ENCODE assay signal across 19 cellular contexts in genomic region chr5:106418196-106418595, GRCh38.
DNase-seq lines count a peak whose midpoint lies in the region; ATAC-seq and TF ChIP-seq lines count a peak whose summit lies in the region.
"Had no signal": no experiment of that assay in that cellular context is flagged by ENCODE, and none has a peak within 500 bp of the region (broad histone marks: within the 10 kb centered on the region; RNA-seq: fewer than 3 reads in every experiment).

No MANE protein-coding gene starts in this region.

- H2BK15ac ChIP-seq in IMR-90 (ENCODE audit: low read depth, low read length) = no peak overlapping the region

- H3K9ac ChIP-seq in IMR-90 (ENCODE audit: low read depth, low read length) = no peak overlapping the region

- H4K5ac ChIP-seq in IMR-90 (ENCODE audit: low read depth, low read length) = no peak overlapping the region

- H2AFZ ChIP-seq in IMR-90 (replicated peaks; ENCODE audit: low read length, poor library complexity) = no peak overlapping the region

- dilution Hi-C loops in IMR-90 (cut with HindIII; ENCODE audit: low sequenced_read_pairs, unreplicated experiment) = no loop called here

- H2BK120ac ChIP-seq in IMR-90 (ENCODE audit: low read depth, low read length) = no peak overlapping the region

- peaks cover 0 to 33% (median 3%) of the 10 kb centered on the region in 9 donors for H3K9me3 Mint-ChIP-seq in naive thymus-derived CD8-positive, alpha-beta T cell

- no peak overlapping the region for H4K8ac ChIP-seq in IMR-90 (ENCODE audit: low read depth in 2 of 2, low read length in 2 of 2)

- in situ Hi-C loops in IMR-90 (cut with MboI; ENCODE audit: low sequenced_read_pairs) = no loop called here

- no peak overlapping the region for H3K4ac ChIP-seq in IMR-90 (ENCODE audit: low read depth, low read length)

- no peak for TF ChIP-seq RAD21 in IMR-90 (IDR thresholded peaks at IDR 0.05; ENCODE audit: low read length)

- H3K36me3 Mint-ChIP-seq in naive thymus-derived CD8-positive, alpha-beta T cell = no peaks in the 10 kb centered on the region
- H3K36me3 Mint-ChIP-seq: CD4-positive, alpha-beta memory T cell had no signal

- H3K23ac ChIP-seq in IMR-90 (ENCODE audit: low read depth, low read length) = no peak overlapping the region

- no peak overlapping the region for H3K14ac ChIP-seq in IMR-90 (replicated peaks; ENCODE audit: low read depth, low read length)

- H3K4me3 ChIP-seq in IMR-90 (ENCODE audit: insufficient read depth, low read depth, low read length) = no peak overlapping the region

- ATAC-seq in IMR-90 (ENCODE audit: low read depth) = peak; percentile 48; the same call in 1 of the 2 replicates
- no peak for ATAC-seq in naive thymus-derived CD8-positive, alpha-beta T cell
- ATAC-seq: Panc1 had no signal

- H3K56ac ChIP-seq in IMR-90 (ENCODE audit: extremely low read depth, insufficient read depth, low read length) = no peak overlapping the region

- H3K18ac ChIP-seq in IMR-90 (ENCODE audit: low read depth, low read length) = no peak overlapping the region

- no peak overlapping the region for H3K27ac Mint-ChIP-seq in naive thymus-derived CD8-positive, alpha-beta T cell
- H3K27ac Mint-ChIP-seq: CD4-positive, alpha-beta memory T cell had no signal

- no peak overlapping the region for H3K27ac ChIP-seq in IMR-90 (ENCODE audit: insufficient read depth, low read length)

- no peaks in the 10 kb centered on the region for H4K20me1 ChIP-seq in IMR-90 (ENCODE audit: insufficient read depth, low read length)

- no peak overlapping the region for H2AK9ac ChIP-seq in IMR-90 (replicated peaks; ENCODE audit: low read depth, low read length, poor library complexity)

- no peaks in the 10 kb centered on the region for H3K4me1 ChIP-seq in IMR-90 (ENCODE audit: control insufficient read depth, insufficient read depth, low read length)

- H2BK20ac ChIP-seq in IMR-90 (ENCODE audit: low read depth, low read length) = no peak overlapping the region

- intact Hi-C loops in IMR-90 (cut with micrococcal nuclease) = no loop called here

- TF ChIP-seq POLR2A in IMR-90 (IDR thresholded peaks at IDR 0.05; ENCODE audit: low read depth, low read length) = no peak

- H3K4me1 Mint-ChIP-seq in naive thymus-derived CD8-positive, alpha-beta T cell = no peaks in the 10 kb centered on the region
- H3K4me1 Mint-ChIP-seq: CD4-positive, alpha-beta memory T cell had no signal

- no peak overlapping the region for H2AK5ac ChIP-seq in IMR-90 (ENCODE audit: low read depth, low read length)

- POLR2A ChIA-PET in IMR-90 (lab: Charles Lee; ENCODE audit: unreplicated experiment) = no interaction called here
- POLR2A ChIA-PET in naive thymus-derived CD8-positive, alpha-beta T cell (lab: Charles Lee) = no interaction called here

- TF ChIP-seq CTCF in IMR-90 (conservative IDR thresholded peaks at IDR 0.05; ENCODE audit: low read depth, low read length) = no peak

- CTCF ChIA-PET in IMR-90 (lab: Yijun Ruan, JAX) = no interaction called here

- no CpG with 5 or more reads among the region's 2 CpGs for WGBS in IMR-90 (ENCODE audit: extremely low coverage in 2 of 2, insufficient read length in 1 of 2), 2 experiments

- H3K27me3 ChIP-seq in IMR-90 (ENCODE audit: control insufficient read depth, insufficient read depth, low read length) = no peaks in the 10 kb centered on the region

- peaks cover 5% of the 10 kb centered on the region; the same call in 1 of the 2 replicates for H3K9me3 ChIP-seq in IMR-90 (ENCODE audit: control insufficient read depth, insufficient read depth, low read length)

- peak; percentile 69 for DNase-seq in IMR-90
- peak; percentile 43 for DNase-seq in amniotic epithelial cell (ENCODE audit: low read depth)
- peak; percentile 82 for DNase-seq in fibroblast of peridontal ligament (ENCODE audit: extremely low read depth)
- DNase-seq in naive thymus-derived CD8-positive, alpha-beta T cell = no peak
- DNase-seq in SIG-M5 treated with dmso at 0.1 percent for 504 hours (lab: John Stamatoyannopoulos, UW; ENCODE audit: unreplicated experiment) = no peak
- DNase-seq in DMS79 (lab: John Stamatoyannopoulos, UW) = no peak
- DNase-seq in GOT3 (lab: John Stamatoyannopoulos, UW) = no peak
- DNase-seq: ACHN; Calu3; CD4-positive, alpha-beta memory T cell; DMS79 treated with DMSO at 0.1 percent for 48 hours; GF-D8; MM.1S; NCI-H1092 treated with DMSO at 0.1 percent for 48 hours; NCI-H2081 treated with DMSO at 0.1 percent for 48 hours; NCI-H510A; NCI-H774; Right ventricle myocardium superior had no signal

- no peak overlapping the region for H2BK5ac ChIP-seq in IMR-90 (ENCODE audit: low read depth, low read length, poor library complexity, severe bottlenecking)

- H3K79me1 ChIP-seq in IMR-90 (ENCODE audit: low read depth in 1 of 2, low read length in 2 of 2) = no peaks in the 10 kb centered on the region

- H3K27me3 Mint-ChIP-seq in naive thymus-derived CD8-positive, alpha-beta T cell = no peaks in the 10 kb centered on the region
- H3K27me3 Mint-ChIP-seq: CD4-positive, alpha-beta memory T cell had no signal

- H3K36me3 ChIP-seq in IMR-90 (ENCODE audit: control insufficient read depth, insufficient read depth, low read length) = no peaks in the 10 kb centered on the region

- H3K4me3 Mint-ChIP-seq in naive thymus-derived CD8-positive, alpha-beta T cell = no peak overlapping the region
- H3K4me3 Mint-ChIP-seq: CD4-positive, alpha-beta memory T cell had no signal

- H4K91ac ChIP-seq in IMR-90 (ENCODE audit: insufficient read depth, low read depth, low read length) = no peak overlapping the region

- no peaks in the 10 kb centered on the region for H3K9me1 ChIP-seq in IMR-90 (ENCODE audit: insufficient read depth, low read length)

- no TSS peak for BruUV-seq in IMR-90 (replicated peaks; lab: Mats Ljungman, UMichigan)

- no peak overlapping the region for H3K4me2 ChIP-seq in IMR-90 (ENCODE audit: low read depth, low read length)

TF ChIP-seq in IMR-90, 13 proteins besides CTCF, POLR2A, EP300 and RAD21:
- TF ChIP-seq RFX5 (IDR thresholded peaks at IDR 0.05; ENCODE audit: low read depth, low read length) = no peak
- no peak for TF ChIP-seq CHD1 (IDR thresholded peaks at IDR 0.05; ENCODE audit: low read depth, low read length)
- TF ChIP-seq ELK1 (IDR thresholded peaks at IDR 0.05; ENCODE audit: borderline replicate concordance, low read depth, low read length) = no peak
- no peak for TF ChIP-seq MAFK (IDR thresholded peaks at IDR 0.05; ENCODE audit: low read depth, low read length)
- TF ChIP-seq NFE2L2 (IDR thresholded peaks at IDR 0.05; ENCODE audit: low read depth, low read length) = no peak
- no peak for TF ChIP-seq BHLHE40 (IDR thresholded peaks at IDR 0.05; ENCODE audit: low read depth, low read length)
- TF ChIP-seq SMC3 (IDR thresholded peaks at IDR 0.05; ENCODE audit: low read depth, low read length) = no peak
- no peak for TF ChIP-seq CEBPB (IDR thresholded peaks at IDR 0.05; ENCODE audit: low read depth, low read length)
- TF ChIP-seq RCOR1 (IDR thresholded peaks at IDR 0.05; ENCODE audit: insufficient replicate concordance, low read length) = no peak
- TF ChIP-seq USF2 (IDR thresholded peaks at IDR 0.05; ENCODE audit: low read depth, low read length) = no peak
- TF ChIP-seq MAZ (IDR thresholded peaks at IDR 0.05; ENCODE audit: borderline replicate concordance, low read depth, low read length) = no peak
- TF ChIP-seq FOS (IDR thresholded peaks at IDR 0.05; ENCODE audit: low read depth, low read length) = no peak
- no peak for TF ChIP-seq MXI1 (IDR thresholded peaks at IDR 0.05; ENCODE audit: borderline replicate concordance, low read depth, low read length)

Comparison
In these comparisons a context has a peak if more than half of its experiments do, and no peak if none do; other contexts are left out.
1. DNase-seq: peak in IMR-90 (single experiment), amniotic epithelial cell (single experiment) and fibroblast of peridontal ligament (single experiment); none in naive thymus-derived CD8-positive, alpha-beta T cell (0 of 10), SIG-M5 treated with dmso at 0.1 percent for 504 hours (single experiment), DMS79 (single experiment) and GOT3 (single experiment).